17 cellular contexts compared by ENCODE assay signal in the genomic region with DNA sequence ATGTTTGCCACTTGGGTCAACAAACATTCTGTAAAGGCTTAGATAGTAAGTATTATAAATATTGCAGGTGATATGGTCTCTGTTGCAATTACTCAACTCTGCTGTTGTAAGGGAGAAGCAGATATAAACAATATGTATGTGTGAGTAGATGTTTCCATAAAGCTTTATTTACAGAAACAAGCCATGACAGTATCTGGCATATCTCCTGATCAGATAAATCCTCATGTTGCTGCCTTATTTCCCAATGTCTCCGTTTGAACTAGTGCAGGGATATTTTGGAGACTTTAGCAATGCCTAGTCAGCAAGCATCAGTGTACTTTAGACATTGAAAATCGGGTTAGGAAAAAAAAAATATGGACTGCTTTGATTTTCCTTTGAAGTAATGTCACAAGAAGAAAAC.
"Had no signal": no experiment of that assay in that cellular context is flagged by ENCODE, and none has a peak within 500 bp of the region (broad histone marks: within the 10 kb centered on the region; RNA-seq: fewer than 3 reads in every experiment).

No MANE protein-coding gene starts in this region.

- H3K4me1 Mint-ChIP-seq: naive B cell, nephron had no signal

- H3K36me3 ChIP-seq: left lung, pancreas had no signal

- H3K4me3 ChIP-seq: coronary artery, dorsolateral prefrontal cortex, heart left ventricle, left lung, lung, pancreas, smooth muscle cell had no signal

- DNase-seq: dorsolateral prefrontal cortex; effector CD8-positive, alpha-beta T cell; heart left ventricle; hippocampal formation; left lung; naive B cell; occipital lobe; pancreas; stimulated activated CD4-positive, alpha-beta T cell treated with anti-CD3 and anti-CD28 coated beads, Interleukin-2, amount 100 ng/mL, for 48 hours; stimulated activated naive CD4-positive, alpha-beta T cell treated with Interleukin-2 at 50 U/mL for 16 hours had no signal

- H3K9me3 Mint-ChIP-seq: nephron, type B pancreatic cell had no signal

- H3K4me1 ChIP-seq: left lung, pancreas had no signal

- ATAC-seq: heart left ventricle, left lung, pancreas, right cardiac atrium had no signal

- H3K4me2 ChIP-seq: smooth muscle cell had no signal

- H3K9me3 ChIP-seq: heart left ventricle, pancreas had no signal

- H3K27ac Mint-ChIP-seq: naive B cell, nephron, progenitor cell of endocrine pancreas, type B pancreatic cell had no signal

- H3K27ac ChIP-seq: coronary artery, dorsolateral prefrontal cortex, heart left ventricle, left lung, pancreas had no signal

- H3K4me3 Mint-ChIP-seq: naive B cell, nephron, type B pancreatic cell had no signal

- H3K27me3 ChIP-seq: dorsolateral prefrontal cortex, heart left ventricle, left lung, pancreas had no signal

- H3K36me3 Mint-ChIP-seq: naive B cell, type B pancreatic cell had no signal

- H3K27me3 Mint-ChIP-seq: naive B cell, progenitor cell of endocrine pancreas, type B pancreatic cell had no signal
